Comparison of ENCODE assay signal across 32 cellular contexts in the genomic region with DNA sequence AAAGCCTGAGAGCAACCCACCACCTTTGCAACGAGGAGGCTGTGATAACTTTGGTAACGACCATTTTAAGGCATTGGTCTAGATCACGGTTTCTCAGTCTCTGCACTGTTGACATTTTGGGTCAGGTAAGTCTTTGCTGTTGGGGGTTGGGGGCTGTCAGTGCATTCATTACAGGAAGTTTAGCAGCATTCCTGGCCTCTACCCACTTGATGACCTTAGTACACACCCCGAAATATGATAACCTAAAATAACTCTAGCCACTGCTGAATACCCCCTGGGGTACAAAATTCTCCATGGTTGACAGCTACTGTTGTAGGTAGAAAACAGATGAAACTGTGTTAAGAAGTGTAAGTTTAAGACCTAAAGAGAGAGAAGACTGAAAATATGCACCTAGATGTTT. TPM values are rescaled to one million over a fixed set of nuclear protein-coding genes. Genes with fewer than 3 reads are reported as not detected.
"Had no signal": no experiment of that assay in that cellular context is flagged by ENCODE, and none has a peak within 500 bp of the region (broad histone marks: within the 10 kb centered on the region; RNA-seq: fewer than 3 reads in every experiment).

No MANE protein-coding gene starts in this region.

- H3K4me1 Mint-ChIP-seq: activated CD4-positive, alpha-beta T cell treated with anti-CD3 and anti-CD28 coated beads, Interleukin-2, amount 10 ng/mL, durations not matched to agents 24 days and 14 days; activated naive CD8-positive, alpha-beta T cell treated with anti-CD3 and anti-CD28 coated beads for 36 hours; activated T-helper 17 cell treated with anti-CD3 and anti-CD28 coated beads, Interleukin-2, amount 50 U/mL, for 72 hours had no signal

- H3K27me3 ChIP-seq: brain microvascular endothelial cell, MG63, SJCRH30 had no signal

- H3K9me3 Mint-ChIP-seq: activated CD4-positive, alpha-beta T cell treated with anti-CD3 and anti-CD28 coated beads, Interleukin-2, amount 10 ng/mL, durations not matched to agents 24 days and 14 days; activated CD8-positive, alpha-beta T cell treated with anti-CD3 and anti-CD28 coated beads for 36 hours; activated naive CD8-positive, alpha-beta T cell treated with anti-CD3 and anti-CD28 coated beads for 36 hours; activated T-cell treated with anti-CD3 and anti-CD28 coated beads, Interleukin-2, amount 50 U/mL, for 72 hours; activated T-helper 17 cell treated with anti-CD3 and anti-CD28 coated beads, Interleukin-2, amount 50 U/mL, for 72 hours; T-helper 1 cell treated with Interleukin-12 subunit alpha and Interleukin-12 subunit beta and Interleukin-4 antibody, amounts not matched to agents 30 μg/mL and 1 μg/mL, for 36 hours; T-helper 2 cell treated with Interferon-gamma antibody and Interleukin-4, amounts not matched to agents 5 μg/mL and 100 μg/mL, for 36 hours had no signal

- DNase-seq: activated CD4-positive, alpha-beta T cell treated with anti-CD3 and anti-CD28 coated beads, Interleukin-2, amount 10 ng/mL, durations not matched to agents 24 days and 14 days; activated CD4-positive, alpha-beta T cell treated with anti-CD3 and anti-CD28 coated beads, Interleukin-2, amount 50 U/mL, for 4 hours; activated CD8-positive, alpha-beta T cell treated with anti-CD3 and anti-CD28 coated beads for 36 hours; activated effector memory CD4-positive, alpha-beta T cell treated with anti-CD3 and anti-CD28 coated beads, Interleukin-2, amount 50 U/mL, for 16 hours; activated naive CD4-positive, alpha-beta T cell; activated naive CD4-positive, alpha-beta T cell treated with anti-CD3 and anti-CD28 coated beads, Interleukin-2, amount 50 U/mL, for 16 hours; activated naive CD8-positive, alpha-beta T cell treated with anti-CD3 and anti-CD28 coated beads for 36 hours; activated T-cell treated with anti-CD3 and anti-CD28 coated beads, Interleukin-2, amount 50 U/mL, for 1 hour; activated T-cell treated with anti-CD3 and anti-CD28 coated beads, Interleukin-2, amount 50 U/mL, for 72 hours; amniotic stem cell; aorta; brain microvascular endothelial cell; central memory CD4-positive, alpha-beta T cell; Kasumi-1; MG63; NCI-H1048; NCI-H1105 treated with DMSO at 0.1 percent for 48 hours; NCI-H1436; NCI-H1694; NCI-H1930; NCI-H2081 treated with DMSO at 0.1 percent for 48 hours; NCI-H226; NCI-H446 treated with DMSO at 0.1 percent for 48 hours; NCI-H524 treated with DMSO at 0.1 percent for 48 hours; SHP77; SJCRH30 had no signal

- H3K27ac Mint-ChIP-seq: activated CD4-positive, alpha-beta T cell treated with anti-CD3 and anti-CD28 coated beads, Interleukin-2, amount 10 ng/mL, durations not matched to agents 24 days and 14 days; activated CD8-positive, alpha-beta T cell treated with anti-CD3 and anti-CD28 coated beads for 36 hours; activated naive CD8-positive, alpha-beta T cell treated with anti-CD3 and anti-CD28 coated beads for 36 hours; activated T-cell treated with anti-CD3 and anti-CD28 coated beads, Interleukin-2, amount 50 U/mL, for 72 hours; activated T-helper 17 cell treated with anti-CD3 and anti-CD28 coated beads, Interleukin-2, amount 50 U/mL, for 72 hours; T-helper 1 cell treated with Interleukin-12 subunit alpha and Interleukin-12 subunit beta and Interleukin-4 antibody, amounts not matched to agents 30 μg/mL and 1 μg/mL, for 36 hours; T-helper 2 cell treated with Interferon-gamma antibody and Interleukin-4, amounts not matched to agents 5 μg/mL and 100 μg/mL, for 36 hours had no signal

- H3K9me3 ChIP-seq: MG63, SJCRH30 had no signal

- H3K36me3 Mint-ChIP-seq: activated naive CD8-positive, alpha-beta T cell treated with anti-CD3 and anti-CD28 coated beads for 36 hours had no signal

- H3K36me3 ChIP-seq: brain microvascular endothelial cell, MG63, SJCRH30 had no signal

- H3K27ac ChIP-seq: brain microvascular endothelial cell, SJCRH30, SK-N-MC had no signal

- H3K4me3 ChIP-seq: MG63, SJCRH30, SK-N-MC had no signal

- H3K4me1 ChIP-seq: SJCRH30 had no signal

- ATAC-seq: activated CD8-positive, alpha-beta T cell treated with anti-CD3 and anti-CD28 coated beads for 36 hours; activated T-cell treated with anti-CD3 and anti-CD28 coated beads, Interleukin-2, amount 50 U/mL, for 72 hours; activated T-helper 17 cell treated with anti-CD3 and anti-CD28 coated beads, Interleukin-2, amount 50 U/mL, for 72 hours had no signal

- H3K4me3 Mint-ChIP-seq: activated CD4-positive, alpha-beta T cell treated with anti-CD3 and anti-CD28 coated beads, Interleukin-2, amount 10 ng/mL, durations not matched to agents 24 days and 14 days; activated CD8-positive, alpha-beta T cell treated with anti-CD3 and anti-CD28 coated beads for 36 hours; activated naive CD8-positive, alpha-beta T cell treated with anti-CD3 and anti-CD28 coated beads for 36 hours; activated T-cell treated with anti-CD3 and anti-CD28 coated beads, Interleukin-2, amount 50 U/mL, for 72 hours; activated T-helper 17 cell treated with anti-CD3 and anti-CD28 coated beads, Interleukin-2, amount 50 U/mL, for 72 hours; T-helper 1 cell treated with Interleukin-12 subunit alpha and Interleukin-12 subunit beta and Interleukin-4 antibody, amounts not matched to agents 30 μg/mL and 1 μg/mL, for 36 hours; T-helper 2 cell treated with Interferon-gamma antibody and Interleukin-4, amounts not matched to agents 5 μg/mL and 100 μg/mL, for 36 hours had no signal

RNA-seq across cellular contexts. Expression of a gene that starts 36.3 kb away (rescaled TPM):
- total RNA-seq: activated CD4-positive, alpha-beta T cell treated with anti-CD3 and anti-CD28 coated beads, Interleukin-2, amount 10 ng/mL, durations not matched to agents 24 days and 14 days; activated CD8-positive, alpha-beta memory T cell treated with anti-CD3 and anti-CD28 coated beads for 36 hours; activated CD8-positive, alpha-beta T cell treated with anti-CD3 and anti-CD28 coated beads for 36 hours; activated naive CD8-positive, alpha-beta T cell treated with anti-CD3 and anti-CD28 coated beads for 36 hours; activated T-cell treated with anti-CD3 and anti-CD28 coated beads, Interleukin-2, amount 50 U/mL, for 72 hours; activated T-helper 17 cell treated with anti-CD3 and anti-CD28 coated beads, Interleukin-2, amount 50 U/mL, for 72 hours; RPMI7951 had no signal
